Comparison of ENCODE assay signal across 9 cellular contexts in genomic region chr6:36840471-36841461, GRCh38. TPM values are rescaled to one million over a fixed set of nuclear protein-coding genes. Genes with fewer than 3 reads are reported as not detected.
DNase-seq lines count a peak whose midpoint lies in the region; ATAC-seq and TF ChIP-seq lines count a peak whose summit lies in the region.
"Had no signal": no experiment of that assay in that cellular context is flagged by ENCODE, and none has a peak within 500 bp of the region (broad histone marks: within the 10 kb centered on the region; RNA-seq: fewer than 3 reads in every experiment).

No MANE protein-coding gene starts in this region.

- intact Hi-C loops in right lobe of liver (cut with DNase I) = loop anchor here (5.0 to 10.0 kb wide), 2 partner anchors 68 to 76 kb away; no protein-coding TSS in a partner anchor

- H3K36me3 ChIP-seq in right lobe of liver (no peaks in the 10 kb centered on the region), suprapubic skin (no peaks in the 10 kb centered on the region), WERI-Rb-1 (no peaks in the 10 kb centered on the region)

- H3K4me3 ChIP-seq in cardiac fibroblast (replicated peaks in 1 of 2; ENCODE audit: low read depth in 2 of 2, low read length in 2 of 2) = peak overlapping the region; percentile 34 to 51
- peak overlapping the region in 2 of 3 donors; percentile 16 to 28 for H3K4me3 ChIP-seq in right lobe of liver
- peak overlapping the region; percentile 68 for H3K4me3 ChIP-seq in suprapubic skin
- no peak overlapping the region for H3K4me3 ChIP-seq in WERI-Rb-1 (ENCODE audit: low read depth, low read length)

- no peaks in the 10 kb centered on the region for H3K9me3 ChIP-seq in right lobe of liver
- H3K9me3 ChIP-seq in suprapubic skin = no peaks in the 10 kb centered on the region
- no peaks in the 10 kb centered on the region for H3K9me3 ChIP-seq in WERI-Rb-1 (ENCODE audit: severe bottlenecking)

- H3K27ac ChIP-seq in right lobe of liver (no peak overlapping the region), suprapubic skin (no peak overlapping the region), WERI-Rb-1 (no peak overlapping the region)
- H3K27ac ChIP-seq: SK-N-MC had no signal

- peak; percentile 15 to 37 for ATAC-seq in activated CD4-positive, CD25-positive, alpha-beta regulatory T cell treated with anti-CD3 and anti-CD28 coated beads, Interleukin-2, amount 50 U/mL, for 24 hours
- ATAC-seq in right lobe of liver = peak; percentile 17 to 48 (median 40)

- TF ChIP-seq EP300 in suprapubic skin (IDR thresholded peaks at IDR 0.05) = no peak

- no peaks in the 10 kb centered on the region for H3K27me3 ChIP-seq in right lobe of liver
- H3K27me3 ChIP-seq in suprapubic skin = peaks cover 8% of the 10 kb centered on the region
- H3K27me3 ChIP-seq in WERI-Rb-1 (ENCODE audit: insufficient read depth, low read depth, severe bottlenecking) = peaks cover 5% of the 10 kb centered on the region

- DNase-seq in activated CD4-positive, CD25-positive, alpha-beta regulatory T cell treated with anti-CD3 and anti-CD28 coated beads, Interleukin-2, amount 50 U/mL, for 72 hours = no peak
- DNase-seq in cardiac fibroblast (ENCODE audit: low read depth in 2 of 2) (peak in 1 of 2 donors; percentile 27), right lobe of liver (no peak), suprapubic skin (ENCODE audit: low spot score in 2 of 2) (no peak), WERI-Rb-1 (no peak), A172 (ENCODE audit: low spot score) (no peak), pons (ENCODE audit: low spot score) (no peak)

- H3K4me1 ChIP-seq in right lobe of liver (peaks cover 0 to 10% (median 0%) of the 10 kb centered on the region in 4 donors), suprapubic skin (peaks cover 34% of the 10 kb centered on the region)

- TF ChIP-seq CTCF in cardiac fibroblast (IDR thresholded peaks at IDR 0.05; ENCODE audit: low read depth, low read length) = no peak
- TF ChIP-seq CTCF in right lobe of liver (IDR thresholded peaks at IDR 0.05) = no peak
- no peak for TF ChIP-seq CTCF in suprapubic skin (IDR thresholded peaks at IDR 0.05)
- no peak for TF ChIP-seq CTCF in WERI-Rb-1 (IDR thresholded peaks at IDR 0.05; ENCODE audit: low read depth, low read length)

- no peak for TF ChIP-seq POLR2A in right lobe of liver (IDR thresholded peaks at IDR 0.05)
- TF ChIP-seq POLR2A in suprapubic skin (IDR thresholded peaks at IDR 0.05) = peak in 1 of 2 donors; percentile 12

- 9% methylated on average over 2 of the region's 44 CpGs for WGBS in right lobe of liver (ENCODE audit: insufficient coverage, low coverage, low lambda C conversion rate, missing lambda C conversion rate)
- 17% methylated on average over 4 of the region's 44 CpGs for WGBS in suprapubic skin

RNA-seq across cellular contexts. Expression of gene CPNE5, which starts 1.5 kb away (rescaled TPM):
- under 1 TPM; 0.12 to 0.84 (median 0.23) TPM for total RNA-seq in right lobe of liver
- total RNA-seq in suprapubic skin = 1 to 10 TPM in 2 of 4 donors, under 1 TPM in 2; 0.48 to 1.2 (median 0.90) TPM
- total RNA-seq in A172 (2014; rRNA removed; shearing (Covaris generic)) = 0.24 TPM in 1 of 2 replicates, not detected in the other

RNA-seq across cellular contexts. Expression of gene PPIL1, which starts 33.8 kb away (rescaled TPM):
- total RNA-seq in right lobe of liver = 10 to 100 TPM; 11.2 to 29.2 (median 16.5) TPM
- total RNA-seq in suprapubic skin = 10 to 100 TPM in 1 of 4 donors, 1 to 10 TPM in 3; 4.1 to 16.6 (median 7.7) TPM
- total RNA-seq in A172 (2014; rRNA removed; shearing (Covaris generic)) = 64.3 and 71.7 TPM in 2 replicates

RNA-seq across cellular contexts. Expression of gene C6orf89, which starts 45.0 kb away (rescaled TPM):
- 10 to 100 TPM; 29.0 to 37.0 (median 32.1) TPM for total RNA-seq in right lobe of liver
- 10 to 100 TPM; 29.8 to 42.1 (median 37.9) TPM for total RNA-seq in suprapubic skin
- 36.8 TPM in 2 replicates for total RNA-seq in A172 (2014; rRNA removed; shearing (Covaris generic))
